In genomic region chr10:13348216-13349017, GRCh38 we compare ENCODE assay signal across 8 cellular contexts. TPM values are rescaled to one million over a fixed set of nuclear protein-coding genes. Genes with fewer than 3 reads are reported as not detected.
A peak's percentile ranks its signal among the peaks of the same experiment; 100 is the strongest.
DNase-seq lines count a peak whose midpoint lies in the region; ATAC-seq and TF ChIP-seq lines count a peak whose summit lies in the region.

Gene SEPHS1 (minus strand): TSS chr10:13348293. CDS start chr10:13344950, 3,343 bp downstream.

- H3K36me3 Mint-ChIP-seq in naive B cell = no peaks in the 10 kb centered on the region
- H3K36me3 Mint-ChIP-seq in stimulated activated naive B cell treated with anti-CD40 and anti-IgM and Interleukin-4, amounts not matched to agents 10 μg/mL and 1 μg/mL and 100 μg/mL, for 72 hours = peaks cover 4 to 8% of the 10 kb centered on the region in 2 donors

- no peaks in the 10 kb centered on the region for H3K36me3 ChIP-seq in Peyer's patch

- peak within 1 kb of the TSS; percentile 50 to 96 (median 89) for H3K4me3 ChIP-seq in Peyer's patch

- H3K27ac Mint-ChIP-seq in naive B cell = peak within 1 kb of the TSS in 5 of 6 donors; percentile 7 to 96 (median 80)
- peak within 1 kb of the TSS; percentile 90 for H3K27ac Mint-ChIP-seq in stimulated activated naive B cell treated with anti-CD40 and anti-IgM and Interleukin-4, amounts not matched to agents 10 μg/mL and 1 μg/mL and 100 μg/mL, for 72 hours

- peaks cover 25 to 60% (median 45%) of the 10 kb centered on the region in 3 donors for H3K4me1 Mint-ChIP-seq in naive B cell
- H3K4me1 Mint-ChIP-seq in stimulated activated naive B cell treated with anti-CD40 and anti-IgM and Interleukin-4, amounts not matched to agents 10 μg/mL and 1 μg/mL and 100 μg/mL, for 72 hours = peaks cover 44 to 57% of the 10 kb centered on the region in 2 donors

- DNase-seq in COLO829 (ENCODE audit: low spot score) = peak; percentile 57
- DNase-seq in HK-2 (ENCODE audit: unreplicated experiment) = peak; percentile 62
- DNase-seq in Peyer's patch = peak; percentile 75 to 86 (median 85)
- DNase-seq in activated T-helper 1 cell treated with Interleukin-2 at 50 U/mL for 16 hours (ENCODE audit: low read depth) = peak; percentile 78
- DNase-seq in fibroblast of gingiva (ENCODE audit: low read depth) = peak; percentile 89
- peak; percentile 66 for DNase-seq in naive B cell
- peak; percentile 60 for DNase-seq in stimulated activated naive B cell treated with anti-CD40 and anti-IgM and Interleukin-4, amounts not matched to agents 10 μg/mL and 1 μg/mL and 100 μg/mL, for 72 hours

- ATAC-seq in GM19438 (IDR thresholded peaks at IDR 0.05; ENCODE audit: low read depth, unreplicated experiment) (peak; percentile 39), naive B cell (ENCODE audit: low read depth in 2 of 2) (peak; percentile 64 to 66)
- peak; percentile 70 to 80 for ATAC-seq in stimulated activated naive B cell treated with anti-CD40 and anti-IgM and Interleukin-4, amounts not matched to agents 10 μg/mL and 1 μg/mL and 100 μg/mL, for 72 hours (replicated peaks)

- peaks cover 17 to 31% (median 20%) of the 10 kb centered on the region in 3 donors for H3K27me3 Mint-ChIP-seq in naive B cell
- H3K27me3 Mint-ChIP-seq in stimulated activated naive B cell treated with anti-CD40 and anti-IgM and Interleukin-4, amounts not matched to agents 10 μg/mL and 1 μg/mL and 100 μg/mL, for 72 hours = peaks cover 23 to 39% of the 10 kb centered on the region in 2 donors

- H3K27ac ChIP-seq in Peyer's patch = peak within 1 kb of the TSS; percentile 94 to 98 (median 97)

- peak in 1 of 6 experiments; percentile 11 for TF ChIP-seq CTCF in Peyer's patch (IDR thresholded peaks at IDR 0.05)

- H3K9me3 Mint-ChIP-seq in naive B cell = peaks cover 0 to 1% (median 0%) of the 10 kb centered on the region in 7 donors
- no peaks in the 10 kb centered on the region for H3K9me3 Mint-ChIP-seq in stimulated activated naive B cell treated with anti-CD40 and anti-IgM and Interleukin-4, amounts not matched to agents 10 μg/mL and 1 μg/mL and 100 μg/mL, for 72 hours

- TF ChIP-seq POLR2A in Peyer's patch (IDR thresholded peaks at IDR 0.05) = peak in 1 of 2 donors; percentile 9

- no peaks in the 10 kb centered on the region for H3K9me3 ChIP-seq in Peyer's patch

- peaks cover 0 to 20% (median 3%) of the 10 kb centered on the region in 4 donors for H3K4me1 ChIP-seq in Peyer's patch

- no peaks in the 10 kb centered on the region for H3K27me3 ChIP-seq in Peyer's patch

- peak within 1 kb of the TSS; percentile 80 to 97 (median 94) for H3K4me3 Mint-ChIP-seq in naive B cell
- H3K4me3 Mint-ChIP-seq in stimulated activated naive B cell treated with anti-CD40 and anti-IgM and Interleukin-4, amounts not matched to agents 10 μg/mL and 1 μg/mL and 100 μg/mL, for 72 hours = peak within 1 kb of the TSS; percentile 83 to 89

RNA-seq across cellular contexts. Expression of gene SEPHS1, which starts in this region (rescaled TPM):
- 10 to 100 TPM; 24.3 to 34.9 (median 32.0) TPM for total RNA-seq in Peyer's patch
- 10 to 100 TPM in 5 of 6 donors, 1 to 10 TPM in 1; 9.1 to 18.9 (median 15.4) TPM for polyA plus RNA-seq in naive B cell (ENCODE audit: low read depth in 6 of 6)

Comparison
In these comparisons a context has a peak if more than half of its experiments do, and no peak if none do; other contexts are left out.
1. Peak in every context shown above with its lines: DNase-seq, ATAC-seq, H3K4me3 ChIP-seq and H3K27ac ChIP-seq.